ENCODE assay signal across 21 cellular contexts in the genomic region with DNA sequence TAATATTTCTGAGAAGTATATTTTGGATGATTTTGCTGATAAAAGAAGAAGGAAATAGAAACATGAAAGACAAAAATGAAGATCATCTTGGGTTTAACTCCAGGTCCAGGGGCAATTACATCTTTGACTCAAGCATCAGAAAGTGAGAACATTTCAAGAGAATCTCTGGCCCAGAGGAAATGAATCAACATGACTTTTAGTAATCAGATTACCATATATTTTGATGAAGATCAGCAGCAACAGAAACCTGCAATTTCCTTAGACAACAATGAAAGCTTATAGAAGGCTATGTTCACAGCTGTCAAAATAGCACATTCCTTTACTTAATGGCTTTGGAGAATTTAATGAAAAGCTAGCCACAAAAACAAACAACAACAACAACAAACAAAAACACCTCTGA.
DNase-seq lines count a peak whose midpoint lies in the region; ATAC-seq and TF ChIP-seq lines count a peak whose summit lies in the region.
"Had no signal": no experiment of that assay in that cellular context is flagged by ENCODE, and none has a peak within 500 bp of the region (broad histone marks: within the 10 kb centered on the region; RNA-seq: fewer than 3 reads in every experiment).

No MANE protein-coding gene starts in this region.

- no peak overlapping the region for H3K27ac Mint-ChIP-seq in CD4-positive, alpha-beta memory T cell
- H3K27ac Mint-ChIP-seq: B cell; CD4-positive, CD25-positive, alpha-beta regulatory T cell; IgD-negative memory B cell had no signal

- peak; percentile 16 for DNase-seq in A172 (ENCODE audit: low spot score)
- DNase-seq in GM12865 (ENCODE audit: low read depth) = peak; percentile 27
- peak; percentile 8 for DNase-seq in LHCN-M2 (ENCODE audit: low read depth)
- peak; percentile 1 for DNase-seq in fibroblast of peridontal ligament (ENCODE audit: extremely low read depth)
- no peak for DNase-seq in WERI-Rb-1
- no peak for DNase-seq in CD4-positive, alpha-beta memory T cell
- DNase-seq in breast epithelium (ENCODE audit: low spot score in 2 of 2) = no peak
- DNase-seq: CD4-positive, CD25-positive, alpha-beta regulatory T cell; DMS153; DMS79; GF-D8; Karpas-422; KBM-7 had no signal

- no peaks in the 10 kb centered on the region for H3K36me3 Mint-ChIP-seq in CD4-positive, alpha-beta memory T cell
- H3K36me3 Mint-ChIP-seq: CD4-positive, CD25-positive, alpha-beta regulatory T cell; IgD-negative memory B cell had no signal

- H3K4me3 Mint-ChIP-seq in CD4-positive, alpha-beta memory T cell = no peak overlapping the region
- H3K4me3 Mint-ChIP-seq: B cell; CD4-positive, CD25-positive, alpha-beta regulatory T cell; IgD-negative memory B cell had no signal

- POLR2A ChIA-PET in CD4-positive, alpha-beta memory T cell (lab: Charles Lee; ENCODE audit: partially characterized antibody) = no interaction called here

- H3K4me1 Mint-ChIP-seq in CD4-positive, alpha-beta memory T cell = no peaks in the 10 kb centered on the region
- H3K4me1 Mint-ChIP-seq: B cell; CD4-positive, CD25-positive, alpha-beta regulatory T cell; IgD-negative memory B cell had no signal

- H3K27ac ChIP-seq in WERI-Rb-1 (no peak overlapping the region), breast epithelium (no peak overlapping the region)
- H3K27ac ChIP-seq in CD4-positive, alpha-beta memory T cell (ENCODE audit: low read depth, low read length) = no peak overlapping the region
- H3K27ac ChIP-seq: 22Rv1; BLaER1 treated with 17β-estradiol and CSF1 and Interleukin-3, amounts not matched to agents 10 nM and 100 nM; HL-60 had no signal

- H3K27me3 ChIP-seq in WERI-Rb-1 (ENCODE audit: insufficient read depth, low read depth, severe bottlenecking) = no peaks in the 10 kb centered on the region
- no peaks in the 10 kb centered on the region for H3K27me3 ChIP-seq in CD4-positive, alpha-beta memory T cell (ENCODE audit: insufficient read depth, low read length)
- no peaks in the 10 kb centered on the region for H3K27me3 ChIP-seq in breast epithelium
- H3K27me3 ChIP-seq: BLaER1 treated with 17β-estradiol and CSF1 and Interleukin-3, amounts not matched to agents 10 nM and 100 nM had no signal

- no peak for ATAC-seq in GM21825 (IDR thresholded peaks at IDR 0.05; ENCODE audit: unreplicated experiment)
- ATAC-seq: GM12878 had no signal

- TF ChIP-seq CTCF in GM12865 (IDR thresholded peaks at IDR 0.05; ENCODE audit: insufficient read depth, low read depth, low read length, missing control alignments) (no peak), WERI-Rb-1 (IDR thresholded peaks at IDR 0.05; ENCODE audit: low read depth, low read length) (no peak), breast epithelium (IDR thresholded peaks at IDR 0.05) (no peak)

- H3K36me3 ChIP-seq in WERI-Rb-1 (no peaks in the 10 kb centered on the region), breast epithelium (no peaks in the 10 kb centered on the region)
- no peaks in the 10 kb centered on the region for H3K36me3 ChIP-seq in CD4-positive, alpha-beta memory T cell (ENCODE audit: insufficient read depth, low read length)
- H3K36me3 ChIP-seq: BLaER1 treated with 17β-estradiol and CSF1 and Interleukin-3, amounts not matched to agents 10 nM and 100 nM; HAP-1 had no signal

- no peak for TF ChIP-seq POLR2A in breast epithelium (IDR thresholded peaks at IDR 0.05)

- intact Hi-C loops in CD4-positive, alpha-beta memory T cell (cut with micrococcal nuclease) = no loop called here
- intact Hi-C loops in breast epithelium (cut with DNase I; ENCODE audit: low total_unique reads) = no loop called here

- H3K9me3 Mint-ChIP-seq in CD4-positive, alpha-beta memory T cell = peaks cover 0 to 8% (median 5%) of the 10 kb centered on the region in 8 donors

- H3K4me1 ChIP-seq in CD4-positive, alpha-beta memory T cell (ENCODE audit: insufficient read depth, low read length) = no peaks in the 10 kb centered on the region
- H3K4me1 ChIP-seq in breast epithelium = no peaks in the 10 kb centered on the region
- H3K4me1 ChIP-seq: BLaER1 treated with 17β-estradiol and CSF1 and Interleukin-3, amounts not matched to agents 10 nM and 100 nM had no signal

- no peaks in the 10 kb centered on the region for H3K27me3 Mint-ChIP-seq in CD4-positive, alpha-beta memory T cell
- H3K27me3 Mint-ChIP-seq: B cell; CD4-positive, CD25-positive, alpha-beta regulatory T cell; IgD-negative memory B cell had no signal

- CTCF ChIA-PET in CD4-positive, alpha-beta memory T cell (lab: Charles Lee; ENCODE audit: partially characterized antibody) = no interaction called here

- no peaks in the 10 kb centered on the region for H3K9me3 ChIP-seq in WERI-Rb-1 (ENCODE audit: severe bottlenecking)
- no peaks in the 10 kb centered on the region for H3K9me3 ChIP-seq in CD4-positive, alpha-beta memory T cell (ENCODE audit: control insufficient read depth in 1 of 2, low read length in 2 of 2)
- no peaks in the 10 kb centered on the region for H3K9me3 ChIP-seq in breast epithelium
- H3K9me3 ChIP-seq: BLaER1 treated with 17β-estradiol and CSF1 and Interleukin-3, amounts not matched to agents 10 nM and 100 nM; HAP-1 had no signal

- H3K4me3 ChIP-seq in GM12865 (ENCODE audit: low read depth, low read length) (no peak overlapping the region), WERI-Rb-1 (ENCODE audit: low read depth, low read length) (no peak overlapping the region), breast epithelium (no peak overlapping the region)
- H3K4me3 ChIP-seq in CD4-positive, alpha-beta memory T cell (ENCODE audit: low read length in 2 of 2) = no peak overlapping the region
- H3K4me3 ChIP-seq: BLaER1 treated with 17β-estradiol and CSF1 and Interleukin-3, amounts not matched to agents 10 nM and 100 nM; GM12878; HAP-1 had no signal

Comparison
In these comparisons a context has a peak if more than half of its experiments do, and no peak if none do; other contexts are left out.
1. DNase-seq: peak in A172 (single experiment), GM12865 (single experiment), LHCN-M2 (single experiment) and fibroblast of peridontal ligament (single experiment); none in WERI-Rb-1 (single experiment), CD4-positive, alpha-beta memory T cell (0 of 5) and breast epithelium (0 of 2).